Comparison of ENCODE assay signal across 8 cellular contexts in genomic region chr5:14109041-14109747, GRCh38. TPM values are rescaled to one million over a fixed set of nuclear protein-coding genes. Genes with fewer than 3 reads are reported as not detected.
DNase-seq lines count a peak whose midpoint lies in the region; ATAC-seq and TF ChIP-seq lines count a peak whose summit lies in the region.

No MANE protein-coding gene starts in this region.

- no peak for TF ChIP-seq CTCF in astrocyte of the spinal cord (IDR thresholded peaks at IDR 0.05; ENCODE audit: low read depth, low read length)

- peak; percentile 86 for ATAC-seq in GM19397 (IDR thresholded peaks at IDR 0.05; ENCODE audit: unreplicated experiment)
- ATAC-seq in HG03342 (IDR thresholded peaks at IDR 0.05; ENCODE audit: unreplicated experiment) = peak; percentile 90

- in situ Hi-C loops in Caki2 (cut with HindIII; ENCODE audit: low pct_unique_long_range_greater_than_20kb, low sequenced_read_pairs) (no loop called here), astrocyte of the spinal cord (cut with HindIII; ENCODE audit: low sequenced_read_pairs) (no loop called here)

- DNase-seq in Caki2 (ENCODE audit: low read depth) (peak; percentile 74), astrocyte of the spinal cord (ENCODE audit: low read depth, low spot score) (peak; percentile 74), NCI-H226 (no peak), DMS79 (lab: John Stamatoyannopoulos, UW) (no peak), NCI-H748 (lab: John Stamatoyannopoulos, UW; ENCODE audit: unreplicated experiment) (no peak)
- peak; percentile 21 for DNase-seq in stimulated activated CD4-positive, alpha-beta T cell treated with anti-CD3 and anti-CD28 coated beads, Interleukin-4, amount 100 ng/mL, for 1 hour

- no peak overlapping the region for H3K4me3 ChIP-seq in astrocyte of the spinal cord (ENCODE audit: low read depth, low read length)

RNA-seq across cellular contexts. Expression of gene TRIO, which starts 33.9 kb away (rescaled TPM):
- total RNA-seq in Caki2 (2014; rRNA removed; shearing (Covaris generic); ENCODE audit: low replicate concordance) = 52.3 and 97.6 TPM in 2 replicates

Comparison
In these comparisons a context has a peak if more than half of its experiments do, and no peak if none do; other contexts are left out.
1. DNase-seq: peak in Caki2 (single experiment), astrocyte of the spinal cord (single experiment) and stimulated activated CD4-positive, alpha-beta T cell treated with anti-CD3 and anti-CD28 coated beads, Interleukin-4, amount 100 ng/mL, for 1 hour (single experiment); none in NCI-H226 (single experiment), DMS79 (single experiment) and NCI-H748 (single experiment).